ENCODE assay signal across 13 cellular contexts in the genomic region with DNA sequence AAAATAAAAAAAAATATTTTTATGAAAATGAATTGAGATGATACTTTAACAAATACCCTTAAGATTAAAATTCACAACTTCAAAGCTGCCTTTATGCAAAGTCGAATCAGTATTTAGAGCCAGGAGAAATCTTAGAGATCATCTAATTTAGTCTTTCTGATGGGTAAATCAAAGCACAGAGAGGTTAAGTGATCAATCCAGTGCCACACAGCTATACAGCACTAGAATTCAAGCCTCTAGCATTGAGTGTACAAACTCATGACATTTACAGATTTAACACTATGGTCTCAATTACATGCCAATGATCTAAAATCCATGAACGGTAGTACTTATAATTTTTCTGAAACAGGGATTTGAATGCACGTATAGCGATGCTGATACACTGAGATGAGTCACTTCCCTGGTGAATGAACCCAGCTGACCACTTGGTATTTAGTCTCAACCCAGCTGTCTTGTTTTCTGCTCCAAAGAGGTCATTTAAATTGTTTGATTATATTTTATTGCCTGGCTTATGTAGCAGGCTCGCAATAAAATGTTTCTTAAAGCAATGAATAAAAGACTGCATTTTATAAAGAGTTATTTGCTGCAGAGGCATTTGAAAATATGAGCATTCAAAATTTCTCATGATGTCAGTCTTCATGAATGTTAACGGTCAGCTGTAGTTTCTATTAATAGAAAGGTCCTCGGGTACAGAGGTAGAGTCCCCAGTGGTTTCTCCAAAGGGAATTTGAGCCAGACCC.
DNase-seq lines count a peak whose midpoint lies in the region; ATAC-seq and TF ChIP-seq lines count a peak whose summit lies in the region.
"Had no signal": no experiment of that assay in that cellular context is flagged by ENCODE, and none has a peak within 500 bp of the region (broad histone marks: within the 10 kb centered on the region; RNA-seq: fewer than 3 reads in every experiment).

No MANE protein-coding gene starts in this region.

- TF ChIP-seq CTCF in psoas muscle (IDR thresholded peaks at IDR 0.05): no peak

- ATAC-seq in psoas muscle: peak; percentile 73 to 86 (median 80)
- ATAC-seq in HG02973 (IDR thresholded peaks at IDR 0.05; ENCODE audit: unreplicated experiment): no peak

- intact Hi-C loops in psoas muscle (cut with DNase I): loop anchor here in 1 of 2 donors (10.0 kb wide), 1 partner anchor 157 kb away; a partner anchor contains a TSS

- H3K4me1 ChIP-seq in SJCRH30: peaks cover 22% of the 10 kb centered on the region
- peaks cover 47% of the 10 kb centered on the region for H3K4me1 ChIP-seq in psoas muscle

- peak overlapping the region; percentile 4 for H3K4me3 ChIP-seq in SJCRH30
- H3K4me3 ChIP-seq in psoas muscle: no peak overlapping the region
- H3K4me3 ChIP-seq: dorsolateral prefrontal cortex, sigmoid colon had no signal

- H3K27ac ChIP-seq in SJCRH30 (peak overlapping the region; percentile 75), psoas muscle (peak overlapping the region; percentile 74)
- H3K27ac ChIP-seq: dorsolateral prefrontal cortex had no signal

- H3K27me3 ChIP-seq in SJCRH30 (no peaks in the 10 kb centered on the region), psoas muscle (ENCODE audit: insufficient read depth in 3 of 3, low read length in 2 of 3) (no peaks in the 10 kb centered on the region)
- H3K27me3 ChIP-seq: sigmoid colon had no signal

- no peaks in the 10 kb centered on the region for H3K9me3 ChIP-seq in SJCRH30 (replicated peaks)
- peaks cover 8% of the 10 kb centered on the region for H3K9me3 ChIP-seq in psoas muscle

- no peaks in the 10 kb centered on the region for H3K36me3 ChIP-seq in SJCRH30
- H3K36me3 ChIP-seq in psoas muscle (ENCODE audit: insufficient read depth in 1 of 2, low read depth in 1 of 2): no peaks in the 10 kb centered on the region
- H3K36me3 ChIP-seq: sigmoid colon had no signal

- WGBS in psoas muscle, 3 donors: 20 to 25% (median 22%) methylated on average over 7 of the region's 7 CpGs

- peak; percentile 52 for DNase-seq in GM04503 (ENCODE audit: low read depth)
- peak; percentile 45 to 71 for DNase-seq in SJCRH30
- peak; percentile 55 for DNase-seq in fibroblast of peridontal ligament (ENCODE audit: extremely low read depth)
- DNase-seq in psoas muscle: no peak
- no peak for DNase-seq in activated naive CD4-positive, alpha-beta T cell treated with Interleukin-2 at 50 U/mL for 16 hours
- DNase-seq in NCI-H2196 treated with DMSO at 0.1 percent for 48 hours (lab: John Stamatoyannopoulos, UW; ENCODE audit: unreplicated experiment): no peak
- no peak for DNase-seq in Ammon's horn (ENCODE audit: low spot score)
- DNase-seq: activated gamma-delta T cell, dorsolateral prefrontal cortex, NCI-H748 treated with DMSO at 0.1 percent for 48 hours, sigmoid colon, SW 1271 had no signal

Comparison
In these comparisons a context has a peak if more than half of its experiments do, and no peak if none do; other contexts are left out.
1. DNase-seq: peak in GM04503 (single experiment), SJCRH30 (2 of 2) and fibroblast of peridontal ligament (single experiment); none in psoas muscle (0 of 2), activated naive CD4-positive, alpha-beta T cell treated with Interleukin-2 at 50 U/mL for 16 hours (single experiment), NCI-H2196 treated with DMSO at 0.1 percent for 48 hours (single experiment) and Ammon's horn (single experiment).